9 cellular contexts compared by ENCODE assay signal in genomic region chr3:170634663-170635096, GRCh38. TPM values are rescaled to one million over a fixed set of nuclear protein-coding genes. Genes with fewer than 3 reads are reported as not detected.
DNase-seq lines count a peak whose midpoint lies in the region; ATAC-seq, FAIRE-seq and TF ChIP-seq lines count a peak whose summit lies in the region.
"Had no signal": no experiment of that assay in that cellular context is flagged by ENCODE, and none has a peak within 500 bp of the region (broad histone marks: within the 10 kb centered on the region; RNA-seq: fewer than 3 reads in every experiment).

No MANE protein-coding gene starts in this region.

- H3K36me3 Mint-ChIP-seq in type B pancreatic cell, result no peaks in the 10 kb centered on the region

- H3K9me3 ChIP-seq in DOHH2 (ENCODE audit: control insufficient read depth, insufficient read depth, low read length), result no peaks in the 10 kb centered on the region

- no peaks in the 10 kb centered on the region for H3K79me2 ChIP-seq in DOHH2 (ENCODE audit: control insufficient read depth, low read length)

- H3K27ac Mint-ChIP-seq in type B pancreatic cell, result no peak overlapping the region

- H3K9me2 ChIP-seq in DOHH2 (replicated peaks; ENCODE audit: control insufficient read depth, low read length), result no peaks in the 10 kb centered on the region

- H3K4me3 Mint-ChIP-seq in type B pancreatic cell, result no peak overlapping the region

- H3F3A ChIP-seq in DOHH2 (ENCODE audit: control insufficient read depth, insufficient read depth), result peaks cover 25% of the 10 kb centered on the region

- H3K27me3 Mint-ChIP-seq in type B pancreatic cell, result no peaks in the 10 kb centered on the region

- peak; percentile 76 for FAIRE-seq in GM19239 (lab: Jason Lieb, UNC)

- no peaks in the 10 kb centered on the region for H3K27me3 ChIP-seq in DOHH2 (ENCODE audit: control insufficient read depth, low read length)

- no peaks in the 10 kb centered on the region for H3K36me3 ChIP-seq in DOHH2 (ENCODE audit: control insufficient read depth, low read length)

- H3K4me2 ChIP-seq in DOHH2 (ENCODE audit: low read length), result peak overlapping the region; percentile 65

- H3K4me1 Mint-ChIP-seq in type B pancreatic cell (ENCODE audit: unreplicated experiment), result peaks cover 32% of the 10 kb centered on the region

- H3K9me3 Mint-ChIP-seq in type B pancreatic cell, result no peaks in the 10 kb centered on the region

- H3K27ac ChIP-seq in DOHH2 (ENCODE audit: low read depth, low read length), result peak overlapping the region; percentile 86

- peak; percentile 31 for DNase-seq in GM19239 (ENCODE audit: insufficient read length, low spot score)
- DNase-seq in CD1c-positive myeloid dendritic cell (ENCODE audit: extremely low spot score), result no peak
- DNase-seq in SK-N-DZ (ENCODE audit: low spot score), result no peak
- no peak for DNase-seq in type B pancreatic cell (ENCODE audit: extremely low spot score, unreplicated experiment)
- DNase-seq in stimulated activated CD8-positive, alpha-beta memory T cell treated with anti-CD3 and anti-CD28 coated beads, Interleukin-4, amount 100 ng/mL, for 48 hours, result no peak
- DNase-seq: activated gamma-delta T cell treated with Interleukin-2 at 50 U/mL for 16 hours had no signal

- ATAC-seq in HG02759 (IDR thresholded peaks at IDR 0.05; ENCODE audit: unreplicated experiment), result peak; percentile 76
- peak; percentile 51 for ATAC-seq in HG03521 (IDR thresholded peaks at IDR 0.05; ENCODE audit: unreplicated experiment)

- H3K4me1 ChIP-seq in DOHH2 (ENCODE audit: control insufficient read depth, low read length), result peaks cover 93% of the 10 kb centered on the region

- H3K4me3 ChIP-seq in DOHH2 (ENCODE audit: low read length), result peak overlapping the region; percentile 48

- no peaks in the 10 kb centered on the region for H4K20me1 ChIP-seq in DOHH2 (ENCODE audit: control insufficient read depth, insufficient read depth, low read depth, low read length)

- TF ChIP-seq CTCF in DOHH2 (IDR thresholded peaks at IDR 0.05; ENCODE audit: low read depth, low read length, poor library complexity, severe bottlenecking) (no peak), type B pancreatic cell (conservative IDR thresholded peaks at IDR 0.05) (no peak)

RNA-seq across cellular contexts. Expression of gene SLC7A14, which starts 48.8 kb away (rescaled TPM):
- 4.8 and 5.3 TPM in 2 replicates for polyA plus RNA-seq in SK-N-DZ (2014; cell fraction: cytosol; rRNA removed)
- polyA plus RNA-seq in SK-N-DZ (2014; cell fraction: nucleus; rRNA removed), result 3.0 and 3.5 TPM in 2 replicates
- 3.3 and 13.5 TPM in 2 replicates for total RNA-seq in type B pancreatic cell (ENCODE audit: low replicate concordance)
